ENCODE assay signal across 1 cellular context in the genomic region with DNA sequence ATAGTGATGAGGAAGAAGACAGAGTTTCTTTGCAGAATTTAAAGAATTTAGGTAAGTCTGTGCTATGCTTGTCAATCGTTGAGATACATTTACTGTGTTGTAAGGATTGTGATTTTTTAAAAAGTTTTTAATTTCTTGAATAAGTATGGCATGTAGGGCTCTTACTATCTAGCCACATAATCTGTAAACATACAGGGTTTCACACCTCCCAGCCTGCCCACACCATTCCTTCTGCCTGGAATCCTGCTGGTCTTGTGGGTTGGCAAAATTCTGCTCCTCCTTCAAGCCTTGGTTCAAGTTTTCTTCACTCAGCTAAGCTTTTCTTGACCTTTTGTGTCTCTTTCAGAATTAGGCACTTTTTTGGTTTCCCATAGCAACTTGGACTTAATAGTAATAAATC.
TF ChIP-seq lines count a peak whose summit lies in the region.

No MANE protein-coding gene starts in this region.

TF ChIP-seq in IMR-90, 13 proteins besides CTCF, POLR2A, EP300 and RAD21:
- no peak for TF ChIP-seq MXI1 (IDR thresholded peaks at IDR 0.05; ENCODE audit: borderline replicate concordance, low read depth, low read length)
- no peak for TF ChIP-seq RCOR1 (IDR thresholded peaks at IDR 0.05; ENCODE audit: insufficient replicate concordance, low read length)
- TF ChIP-seq BHLHE40 (IDR thresholded peaks at IDR 0.05; ENCODE audit: low read depth, low read length) = no peak
- TF ChIP-seq, protein P1, sequence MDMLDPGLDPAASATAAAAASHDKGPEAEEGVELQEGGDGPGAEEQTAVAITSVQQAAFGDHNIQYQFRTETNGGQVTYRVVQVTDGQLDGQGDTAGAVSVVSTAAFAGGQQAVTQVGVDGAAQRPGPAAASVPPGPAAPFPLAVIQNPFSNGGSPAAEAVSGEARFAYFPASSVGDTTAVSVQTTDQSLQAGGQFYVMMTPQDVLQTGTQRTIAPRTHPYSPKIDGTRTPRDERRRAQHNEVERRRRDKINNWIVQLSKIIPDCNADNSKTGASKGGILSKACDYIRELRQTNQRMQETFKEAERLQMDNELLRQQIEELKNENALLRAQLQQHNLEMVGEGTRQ (IDR thresholded peaks at IDR 0.05; ENCODE audit: low read depth, low read length) = no peak
- TF ChIP-seq CEBPB (IDR thresholded peaks at IDR 0.05; ENCODE audit: low read depth, low read length) = no peak
- TF ChIP-seq MAFK (IDR thresholded peaks at IDR 0.05; ENCODE audit: low read depth, low read length) = no peak
- no peak for TF ChIP-seq MAZ (IDR thresholded peaks at IDR 0.05; ENCODE audit: borderline replicate concordance, low read depth, low read length)
- no peak for TF ChIP-seq CHD1 (IDR thresholded peaks at IDR 0.05; ENCODE audit: low read depth, low read length)
- no peak for TF ChIP-seq NFE2L2 (IDR thresholded peaks at IDR 0.05; ENCODE audit: low read depth, low read length)
- no peak for TF ChIP-seq FOS (IDR thresholded peaks at IDR 0.05; ENCODE audit: low read depth, low read length)
- no peak for TF ChIP-seq SMC3 (IDR thresholded peaks at IDR 0.05; ENCODE audit: low read depth, low read length)
- no peak for TF ChIP-seq ELK1 (IDR thresholded peaks at IDR 0.05; ENCODE audit: borderline replicate concordance, low read depth, low read length)
- no peak for TF ChIP-seq RFX5 (IDR thresholded peaks at IDR 0.05; ENCODE audit: low read depth, low read length)
